ENCODE assay signal across 1 cellular context in genomic region chr20:23362392-23363256, GRCh38.
TF ChIP-seq lines count a peak whose summit lies in the region.

No MANE protein-coding gene starts in this region.

TF ChIP-seq in GM12878, 131 proteins besides CTCF, POLR2A, EP300 and RAD21:
- TF ChIP-seq SMC3 (IDR thresholded peaks at IDR 0.05; ENCODE audit: borderline replicate concordance, low read length) = no peak
- 0 out of 2 replicates have a peak, but pooled peaks have one; percentile 12 for TF ChIP-seq DPF2 (IDR thresholded peaks at IDR 0.05)
- TF ChIP-seq HDGF (IDR thresholded peaks at IDR 0.05) = no peak
- no peak for TF ChIP-seq RELA (IDR thresholded peaks at IDR 0.05; ENCODE audit: borderline replicate concordance, partially characterized antibody)
- peak; percentile 51; the same call in 1 of the 2 replicates for TF ChIP-seq MTA3 (IDR thresholded peaks at IDR 0.05; ENCODE audit: borderline replicate concordance, low read length)
- TF ChIP-seq CREM (IDR thresholded peaks at IDR 0.05; ENCODE audit: low read depth) = 0 out of 2 replicates have a peak, but pooled peaks have one; percentile 21
TF ChIP-seq in GM12878: peak in this region for 3.
